In the genomic region with DNA sequence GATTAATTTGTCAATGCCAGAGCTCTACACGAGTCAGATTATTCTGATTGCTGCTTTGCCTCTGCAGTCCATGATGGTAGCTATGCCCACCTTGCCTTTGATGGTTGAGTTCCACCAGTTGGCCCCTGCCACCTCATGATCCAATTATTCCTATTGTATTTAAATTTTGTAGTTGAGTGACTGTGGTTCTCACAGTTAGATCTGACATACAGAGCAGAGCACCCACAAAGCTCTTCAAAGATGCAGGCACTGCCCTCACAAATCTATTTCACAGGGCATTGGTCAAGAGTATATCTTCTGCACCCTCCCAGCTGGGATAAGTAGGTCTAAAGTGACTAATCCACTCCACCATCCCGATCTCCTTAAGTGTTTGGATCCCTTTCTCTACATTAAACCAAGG, we compare ENCODE assay signal across 9 cellular contexts.
"Had no signal": no experiment of that assay in that cellular context is flagged by ENCODE, and none has a peak within 500 bp of the region (broad histone marks: within the 10 kb centered on the region; RNA-seq: fewer than 3 reads in every experiment).

No MANE protein-coding gene starts in this region.

- H3K4me3 Mint-ChIP-seq: GM23338, H9, HFFc6 had no signal

- ATAC-seq: GM23338, HCT116 had no signal

- H3K27ac ChIP-seq: GM23248 had no signal

- DNase-seq: GM23248, GOT3, H7, H9, HCEC 1CT, HFFc6 had no signal

- H3K4me1 ChIP-seq: HAP-1 had no signal

- H3K4me3 ChIP-seq: GM23248, GM23338, HAP-1 had no signal

- H3K4me1 Mint-ChIP-seq: GM23338, H9 had no signal

- H3K36me3 ChIP-seq: HAP-1 had no signal

- H3K9ac ChIP-seq: GM23248 had no signal

- H3K9me3 ChIP-seq: HAP-1 had no signal

- H3K4me2 ChIP-seq: GM23338 had no signal

- H2AFZ ChIP-seq: GM23248, GM23338 had no signal

- H3K27ac Mint-ChIP-seq: GM23338, H9, HFFc6 had no signal
